Comparison of ENCODE assay signal across 29 cellular contexts in genomic region chr16:63921737-63922136, GRCh38.
"Had no signal": no experiment of that assay in that cellular context is flagged by ENCODE, and none has a peak within 500 bp of the region (broad histone marks: within the 10 kb centered on the region; RNA-seq: fewer than 3 reads in every experiment).

No MANE protein-coding gene starts in this region.

- H3K27ac ChIP-seq: ascending aorta, esophagus muscularis mucosa, gastrocnemius medialis, neutrophil, ovary, right lobe of liver, testis, transverse colon, WERI-Rb-1 had no signal

- ATAC-seq: activated CD4-positive, CD25-positive, alpha-beta regulatory T cell treated with anti-CD3 and anti-CD28 coated beads, Interleukin-2, amount 50 U/mL, for 24 hours; gastrocnemius medialis; left cardiac atrium; left ventricle myocardium superior; mucosa of descending colon; right lobe of liver; stimulated activated naive CD8-positive, alpha-beta T cell treated with anti-CD3 and anti-CD28 coated beads, Interleukin-15, Interleukin-2, amounts not matched to agents 100 U/mL and 50 U/mL, for 24 hours; T-helper 17 cell had no signal

- DNase-seq: activated CD4-positive, alpha-beta T cell treated with anti-CD3 and anti-CD28 coated beads for 48 hours; activated CD4-positive, alpha-beta T cell treated with anti-CD3 and anti-CD28 coated beads, Interleukin-2, amount 50 U/mL, for 48 hours; activated CD8-positive, alpha-beta memory T cell treated with anti-CD3 and anti-CD28 coated beads, Interleukin-2, amount 50 U/mL, for 48 hours; activated gamma-delta T cell; activated naive CD4-positive, alpha-beta T cell treated with anti-CD3 and anti-CD28 coated beads, Interleukin-2, amount 10 ng/mL, durations not matched to agents 7 days and 5 days; activated naive CD8-positive, alpha-beta T cell treated with anti-CD3 and anti-CD28 coated beads, Interleukin-2, amount 10 ng/mL, durations not matched to agents 7 days and 5 days; activated T-cell treated with anti-CD3 and anti-CD28 coated beads, Interleukin-2, amount 50 U/mL, for 24 hours; dermis blood vessel endothelial cell; effector CD4-positive, alpha-beta T cell; gastrocnemius medialis; glutamatergic neuron; hippocampal formation; left cardiac atrium; left ventricle myocardium superior; mucosa of descending colon; ovary; right lobe of liver; stimulated activated CD4-positive, alpha-beta T cell treated with anti-CD3 and anti-CD28 coated beads, Interleukin-12 subunit alpha, Interleukin-12 subunit beta, amount 100 ng/mL, for 4 hours; stimulated activated CD4-positive, alpha-beta T cell treated with anti-CD3 and anti-CD28 coated beads, Interleukin-4, amount 100 ng/mL, for 1 hour; stimulated activated naive CD8-positive, alpha-beta T cell treated with anti-CD3 and anti-CD28 coated beads, Interleukin-15, Interleukin-2, amounts not matched to agents 100 U/mL and 50 U/mL, for 24 hours; T-helper 17 cell; T1000; testis; transverse colon; WERI-Rb-1 had no signal

- H3K4me3 ChIP-seq: ascending aorta, esophagus muscularis mucosa, gastrocnemius medialis, mucosa of descending colon, ovary, right lobe of liver, testis, transverse colon had no signal

- H3K27me3 ChIP-seq: ascending aorta, esophagus muscularis mucosa, gastrocnemius medialis, neutrophil, ovary, right lobe of liver, testis, transverse colon had no signal

- H3K4me1 ChIP-seq: ascending aorta, esophagus muscularis mucosa, gastrocnemius medialis, right lobe of liver, testis, transverse colon had no signal

- H3K9me3 ChIP-seq: ascending aorta, esophagus muscularis mucosa, gastrocnemius medialis, neutrophil, ovary, right lobe of liver, testis, transverse colon had no signal

- H3K36me3 ChIP-seq: ascending aorta, esophagus muscularis mucosa, gastrocnemius medialis, neutrophil, ovary, right lobe of liver, transverse colon, WERI-Rb-1 had no signal
